28 cellular contexts compared by ENCODE assay signal in the genomic region with DNA sequence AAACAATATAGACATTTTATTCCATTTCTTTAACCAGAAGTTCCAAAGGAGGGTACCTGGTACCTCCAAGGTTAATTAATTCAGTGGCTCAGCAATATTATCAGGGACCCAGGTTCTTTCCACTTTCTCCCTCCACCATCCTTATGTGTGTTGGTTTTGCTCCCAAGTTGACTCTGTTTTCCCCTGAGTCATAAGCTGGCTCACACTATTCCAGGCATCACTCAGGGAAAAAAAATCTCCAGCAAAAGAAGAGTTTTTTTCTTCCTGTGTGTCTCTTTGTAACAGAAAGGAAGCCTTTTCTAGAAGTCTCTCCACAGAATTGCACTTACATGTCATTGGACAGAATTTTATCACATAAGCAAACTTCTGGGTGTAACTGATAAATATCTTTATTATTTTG. TPM values are rescaled to one million over a fixed set of nuclear protein-coding genes. Genes with fewer than 3 reads are reported as not detected.
DNase-seq lines count a peak whose midpoint lies in the region; ATAC-seq and TF ChIP-seq lines count a peak whose summit lies in the region.
"Had no signal": no experiment of that assay in that cellular context is flagged by ENCODE, and none has a peak within 500 bp of the region (broad histone marks: within the 10 kb centered on the region; RNA-seq: fewer than 3 reads in every experiment).

No MANE protein-coding gene starts in this region.

- H3K27me3 Mint-ChIP-seq in MCF 10A (ENCODE audit: insufficient read depth, unreplicated experiment) (peaks cover 24% of the 10 kb centered on the region), CD14-positive monocyte (ENCODE audit: low read depth in 3 of 3) (peaks cover 10 to 35% (median 34%) of the 10 kb centered on the region in 3 donors)

- H3K4me1 Mint-ChIP-seq in MCF 10A (ENCODE audit: insufficient read depth, unreplicated experiment), result peaks cover 18% of the 10 kb centered on the region
- H3K4me1 Mint-ChIP-seq in CD14-positive monocyte, result no peaks in the 10 kb centered on the region
- H3K4me1 Mint-ChIP-seq: neural crest cell had no signal

- no TSS peak for BruUV-seq in MCF 10A (replicated peaks; lab: Mats Ljungman, UMichigan)

- H3K27me3 ChIP-seq in breast epithelium (no peaks in the 10 kb centered on the region), adipocyte (replicated peaks; ENCODE audit: control insufficient read depth, insufficient read depth, low read length) (peaks cover 6% of the 10 kb centered on the region)
- H3K27me3 ChIP-seq: BLaER1 treated with 17β-estradiol and CSF1 and Interleukin-3, amounts not matched to agents 10 nM and 100 nM; stomach had no signal

- DNase-seq in MCF 10A (ENCODE audit: unreplicated experiment) (peak; percentile 39), breast epithelium (ENCODE audit: low spot score in 2 of 2) (no peak), adipocyte (ENCODE audit: low read depth) (peak; percentile 22), fibroblast of the aortic adventitia (ENCODE audit: low read depth) (peak; percentile 38), SHP77 (lab: John Stamatoyannopoulos, UW) (no peak), globus pallidus (ENCODE audit: low spot score) (no peak), CD14-positive monocyte (ENCODE audit: low spot score) (no peak)
- DNase-seq: 8988T; activated CD4-positive, alpha-beta memory T cell treated with anti-CD3 and anti-CD28 coated beads for 36 hours; activated naive CD4-positive, alpha-beta T cell; activated T-cell treated with anti-CD3 and anti-CD28 coated beads for 4 hours; aorta; midbrain; NCI-H1105; NCI-H2107; NCI-H524; SHP77 treated with DMSO at 0.1 percent for 48 hours; stimulated activated CD4-positive, alpha-beta T cell treated with anti-CD3 and anti-CD28 coated beads, Interleukin-2, amount 100 ng/mL, for 48 hours; stomach; WERI-Rb-1 had no signal

- no peak overlapping the region for H3K4me3 ChIP-seq in breast epithelium
- H3K4me3 ChIP-seq in adipocyte (ENCODE audit: low read length), result no peak overlapping the region
- H3K4me3 ChIP-seq in fibroblast of the aortic adventitia (ENCODE audit: low read depth, low read length), result no peak overlapping the region
- H3K4me3 ChIP-seq: BLaER1 treated with 17β-estradiol and CSF1 and Interleukin-3, amounts not matched to agents 10 nM and 100 nM; prostate gland; skin epidermis; stomach had no signal

- H3K9me3 ChIP-seq in breast epithelium, result no peaks in the 10 kb centered on the region
- H3K9me3 ChIP-seq in adipocyte (ENCODE audit: control insufficient read depth, low read length), result no peaks in the 10 kb centered on the region
- H3K9me3 ChIP-seq: BLaER1 treated with 17β-estradiol and CSF1 and Interleukin-3, amounts not matched to agents 10 nM and 100 nM; prostate gland; stomach had no signal

- H3K4me1 ChIP-seq in breast epithelium (peaks cover 0 to 2% of the 10 kb centered on the region in 2 donors), adipocyte (ENCODE audit: control insufficient read depth, insufficient read depth, low read length) (peaks cover 7% of the 10 kb centered on the region)
- H3K4me1 ChIP-seq: BLaER1 treated with 17β-estradiol and CSF1 and Interleukin-3, amounts not matched to agents 10 nM and 100 nM; prostate gland had no signal

- TF ChIP-seq CTCF in MCF 10A (IDR thresholded peaks at IDR 0.05; ENCODE audit: unreplicated experiment) (no peak), breast epithelium (IDR thresholded peaks at IDR 0.05) (no peak), fibroblast of the aortic adventitia (IDR thresholded peaks at IDR 0.05; ENCODE audit: insufficient read depth, low read length) (no peak), CD14-positive monocyte (IDR thresholded peaks at IDR 0.05) (no peak)

- no peak for ATAC-seq in HG03457 (IDR thresholded peaks at IDR 0.05; ENCODE audit: unreplicated experiment)

- intact Hi-C loops in MCF 10A (cut with micrococcal nuclease) (no loop called here), breast epithelium (cut with DNase I; ENCODE audit: low total_unique reads) (no loop called here), CD14-positive monocyte (cut with micrococcal nuclease) (no loop called here)

- H3K9ac ChIP-seq in adipocyte (ENCODE audit: low read length), result no peak overlapping the region
- H3K9ac ChIP-seq: BLaER1 treated with 17β-estradiol and CSF1 and Interleukin-3, amounts not matched to agents 10 nM and 100 nM; KMS-11 had no signal

- POLR2A ChIA-PET in MCF 10A (lab: Yijun Ruan, JAX), result interaction anchor here (0.6 to 1.2 kb wide), 3 partner anchors 91 to 1600 kb away, joined by 3 to 4 read pairs (median 3); no protein-coding TSS in a partner anchor

- H3K27ac Mint-ChIP-seq in MCF 10A (ENCODE audit: low read depth, unreplicated experiment), result no peak overlapping the region
- H3K27ac Mint-ChIP-seq in CD14-positive monocyte, result no peak overlapping the region
- H3K27ac Mint-ChIP-seq: activated CD4-positive, alpha-beta memory T cell treated with anti-CD3 and anti-CD28 coated beads for 36 hours; T-helper 1 cell treated with Interleukin-12 subunit alpha and Interleukin-12 subunit beta and Interleukin-4 antibody, amounts not matched to agents 30 μg/mL and 1 μg/mL, for 36 hours; type B pancreatic cell had no signal

- H3K9me3 Mint-ChIP-seq in MCF 10A (ENCODE audit: unreplicated experiment), result no peaks in the 10 kb centered on the region
- peaks cover 0 to 2% (median 0%) of the 10 kb centered on the region in 7 donors for H3K9me3 Mint-ChIP-seq in CD14-positive monocyte
- H3K9me3 Mint-ChIP-seq: activated CD4-positive, alpha-beta memory T cell treated with anti-CD3 and anti-CD28 coated beads for 36 hours; neural crest cell; T-helper 1 cell treated with Interleukin-12 subunit alpha and Interleukin-12 subunit beta and Interleukin-4 antibody, amounts not matched to agents 30 μg/mL and 1 μg/mL, for 36 hours; type B pancreatic cell had no signal

- H3K27ac ChIP-seq in breast epithelium, result no peak overlapping the region
- H3K27ac ChIP-seq: BLaER1 treated with 17β-estradiol and CSF1 and Interleukin-3, amounts not matched to agents 10 nM and 100 nM; KMS-11; prostate gland; skin epidermis; stomach; WERI-Rb-1 had no signal

- no peak overlapping the region for H3K4me3 Mint-ChIP-seq in MCF 10A (ENCODE audit: unreplicated experiment)
- no peak overlapping the region for H3K4me3 Mint-ChIP-seq in CD14-positive monocyte
- H3K4me3 Mint-ChIP-seq: activated CD4-positive, alpha-beta memory T cell treated with anti-CD3 and anti-CD28 coated beads for 36 hours; neural crest cell; T-helper 1 cell treated with Interleukin-12 subunit alpha and Interleukin-12 subunit beta and Interleukin-4 antibody, amounts not matched to agents 30 μg/mL and 1 μg/mL, for 36 hours; type B pancreatic cell had no signal

- H3K36me3 Mint-ChIP-seq in MCF 10A (ENCODE audit: insufficient read depth, unreplicated experiment), result no peaks in the 10 kb centered on the region
- no peaks in the 10 kb centered on the region for H3K36me3 Mint-ChIP-seq in CD14-positive monocyte
- H3K36me3 Mint-ChIP-seq: activated CD4-positive, alpha-beta memory T cell treated with anti-CD3 and anti-CD28 coated beads for 36 hours; type B pancreatic cell had no signal

- no peak for TF ChIP-seq POLR2A in breast epithelium (IDR thresholded peaks at IDR 0.05)

- H3K36me3 ChIP-seq in breast epithelium, result no peaks in the 10 kb centered on the region
- no peaks in the 10 kb centered on the region for H3K36me3 ChIP-seq in adipocyte (ENCODE audit: control insufficient read depth, insufficient read depth, low read length, severe bottlenecking)
- H3K36me3 ChIP-seq: BLaER1 treated with 17β-estradiol and CSF1 and Interleukin-3, amounts not matched to agents 10 nM and 100 nM; prostate gland; stomach; WERI-Rb-1 had no signal

- CTCF ChIA-PET in MCF 10A (lab: Yijun Ruan, JAX), result interaction anchor here (0.6 to 4.0 kb wide), 10 partner anchors 13 to 1637 kb away, joined by 3 to 21 read pairs (median 4); no protein-coding TSS in a partner anchor

RNA-seq across cellular contexts. Expression of a gene that starts 31.2 kb away (rescaled TPM):
- total RNA-seq in MCF 10A (2022) (46.8 and 57.4 TPM in 2 replicates), breast epithelium (10 to 100 TPM; 32.8 to 67.2 (median 34.1) TPM), fibroblast of the aortic adventitia (ENCODE audit: low replicate concordance) (12.0 and 46.5 TPM in 2 replicates)
- polyA plus RNA-seq in CD14-positive monocyte, result 1 to 10 TPM; 6.2 to 7.3 TPM

Comparison
In these comparisons a context has a peak if more than half of its experiments do, and no peak if none do; other contexts are left out.
1. DNase-seq: peak in MCF 10A (single experiment), adipocyte (single experiment) and fibroblast of the aortic adventitia (single experiment); none in breast epithelium (0 of 2), SHP77 (0 of 2), globus pallidus (single experiment) and CD14-positive monocyte (single experiment).